1 cellular context compared by ENCODE assay signal in the genomic region with DNA sequence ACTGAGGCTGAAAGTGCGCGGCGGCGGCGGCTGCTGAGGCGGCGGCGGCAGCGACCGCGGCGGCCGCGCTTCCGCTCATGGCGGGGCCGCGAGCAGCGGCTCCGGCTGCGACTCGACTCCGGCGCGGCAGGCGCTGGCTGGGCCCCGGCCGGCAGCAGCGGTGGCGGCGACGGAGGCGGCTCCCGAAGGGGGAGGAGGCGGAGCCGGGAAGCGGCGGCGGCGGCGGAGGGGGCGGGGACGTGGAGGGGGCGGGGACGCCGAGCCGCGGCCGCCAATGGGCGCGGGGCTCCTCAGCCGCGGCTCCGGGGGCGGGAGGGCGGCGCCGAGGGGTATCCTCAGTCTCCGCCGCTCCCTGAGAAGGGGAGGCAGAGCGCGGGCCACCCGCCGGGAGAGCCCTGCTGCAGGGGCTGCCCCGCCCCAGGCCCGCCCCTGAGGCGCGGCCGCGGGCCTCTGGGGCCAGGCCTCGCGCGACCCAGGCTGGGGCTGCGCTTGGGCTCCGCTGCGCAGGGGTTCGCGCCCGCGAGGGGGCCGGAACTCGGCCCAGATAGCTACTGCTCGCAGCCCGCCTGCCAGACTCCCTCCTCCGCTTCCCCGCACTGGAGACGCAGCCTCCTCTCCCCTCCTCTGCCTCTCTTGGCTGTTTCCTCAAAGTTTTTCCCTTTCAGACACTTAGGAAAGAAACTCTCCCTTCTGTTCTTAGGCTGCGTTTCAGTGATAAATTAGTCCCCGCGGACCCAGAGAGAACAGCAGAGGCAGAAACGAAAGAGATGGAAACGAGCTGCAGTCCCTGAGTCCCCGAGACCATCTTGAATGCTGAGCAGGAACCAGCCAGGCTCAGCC.
TF ChIP-seq lines count a peak whose summit lies in the region.

No MANE protein-coding gene starts in this region.

TF ChIP-seq in K562, 482 proteins besides CTCF, POLR2A, EP300 and RAD21 (continued from another document and continues in another):
- TF ChIP-seq, protein P1, sequence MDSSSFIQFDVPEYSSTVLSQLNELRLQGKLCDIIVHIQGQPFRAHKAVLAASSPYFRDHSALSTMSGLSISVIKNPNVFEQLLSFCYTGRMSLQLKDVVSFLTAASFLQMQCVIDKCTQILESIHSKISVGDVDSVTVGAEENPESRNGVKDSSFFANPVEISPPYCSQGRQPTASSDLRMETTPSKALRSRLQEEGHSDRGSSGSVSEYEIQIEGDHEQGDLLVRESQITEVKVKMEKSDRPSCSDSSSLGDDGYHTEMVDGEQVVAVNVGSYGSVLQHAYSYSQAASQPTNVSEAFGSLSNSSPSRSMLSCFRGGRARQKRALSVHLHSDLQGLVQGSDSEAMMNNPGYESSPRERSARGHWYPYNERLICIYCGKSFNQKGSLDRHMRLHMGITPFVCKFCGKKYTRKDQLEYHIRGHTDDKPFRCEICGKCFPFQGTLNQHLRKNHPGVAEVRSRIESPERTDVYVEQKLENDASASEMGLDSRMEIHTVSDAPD (CRISPR knock-in tag; IDR thresholded peaks at IDR 0.05) = no peak
- TF ChIP-seq ZNF717 (CRISPR knock-in tag; IDR thresholded peaks at IDR 0.05) = no peak
- TF ChIP-seq, protein P2, sequence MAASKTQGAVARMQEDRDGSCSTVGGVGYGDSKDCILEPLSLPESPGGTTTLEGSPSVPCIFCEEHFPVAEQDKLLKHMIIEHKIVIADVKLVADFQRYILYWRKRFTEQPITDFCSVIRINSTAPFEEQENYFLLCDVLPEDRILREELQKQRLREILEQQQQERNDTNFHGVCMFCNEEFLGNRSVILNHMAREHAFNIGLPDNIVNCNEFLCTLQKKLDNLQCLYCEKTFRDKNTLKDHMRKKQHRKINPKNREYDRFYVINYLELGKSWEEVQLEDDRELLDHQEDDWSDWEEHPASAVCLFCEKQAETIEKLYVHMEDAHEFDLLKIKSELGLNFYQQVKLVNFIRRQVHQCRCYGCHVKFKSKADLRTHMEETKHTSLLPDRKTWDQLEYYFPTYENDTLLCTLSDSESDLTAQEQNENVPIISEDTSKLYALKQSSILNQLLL (CRISPR knock-in tag; IDR thresholded peaks at IDR 0.05; ENCODE audit: borderline replicate concordance) = no peak
- no peak for TF ChIP-seq SMARCB1 (IDR thresholded peaks at IDR 0.05; ENCODE audit: insufficient read length, low read depth)
- TF ChIP-seq, protein P3, sequence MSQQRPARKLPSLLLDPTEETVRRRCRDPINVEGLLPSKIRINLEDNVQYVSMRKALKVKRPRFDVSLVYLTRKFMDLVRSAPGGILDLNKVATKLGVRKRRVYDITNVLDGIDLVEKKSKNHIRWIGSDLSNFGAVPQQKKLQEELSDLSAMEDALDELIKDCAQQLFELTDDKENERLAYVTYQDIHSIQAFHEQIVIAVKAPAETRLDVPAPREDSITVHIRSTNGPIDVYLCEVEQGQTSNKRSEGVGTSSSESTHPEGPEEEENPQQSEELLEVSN (IDR thresholded peaks at IDR 0.05; ENCODE audit: borderline replicate concordance in 1 of 2, extremely low read depth in 1 of 2, insufficient read depth in 1 of 2, insufficient read length in 1 of 2, low read depth in 1 of 2, low read length in 1 of 2, poor library complexity in 1 of 2, severe bottlenecking in 1 of 2) = peak; percentile 18 to 62
- TF ChIP-seq, protein P4, sequence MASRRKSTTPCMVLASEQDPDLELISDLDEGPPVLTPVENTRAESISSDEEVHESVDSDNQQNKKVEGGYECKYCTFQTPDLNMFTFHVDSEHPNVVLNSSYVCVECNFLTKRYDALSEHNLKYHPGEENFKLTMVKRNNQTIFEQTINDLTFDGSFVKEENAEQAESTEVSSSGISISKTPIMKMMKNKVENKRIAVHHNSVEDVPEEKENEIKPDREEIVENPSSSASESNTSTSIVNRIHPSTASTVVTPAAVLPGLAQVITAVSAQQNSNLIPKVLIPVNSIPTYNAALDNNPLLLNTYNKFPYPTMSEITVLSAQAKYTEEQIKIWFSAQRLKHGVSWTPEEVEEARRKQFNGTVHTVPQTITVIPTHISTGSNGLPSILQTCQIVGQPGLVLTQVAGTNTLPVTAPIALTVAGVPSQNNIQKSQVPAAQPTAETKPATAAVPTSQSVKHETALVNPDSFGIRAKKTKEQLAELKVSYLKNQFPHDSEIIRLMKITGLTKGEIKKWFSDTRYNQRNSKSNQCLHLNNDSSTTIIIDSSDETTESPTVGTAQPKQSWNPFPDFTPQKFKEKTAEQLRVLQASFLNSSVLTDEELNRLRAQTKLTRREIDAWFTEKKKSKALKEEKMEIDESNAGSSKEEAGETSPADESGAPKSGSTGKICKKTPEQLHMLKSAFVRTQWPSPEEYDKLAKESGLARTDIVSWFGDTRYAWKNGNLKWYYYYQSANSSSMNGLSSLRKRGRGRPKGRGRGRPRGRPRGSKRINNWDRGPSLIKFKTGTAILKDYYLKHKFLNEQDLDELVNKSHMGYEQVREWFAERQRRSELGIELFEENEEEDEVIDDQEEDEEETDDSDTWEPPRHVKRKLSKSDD (conservative IDR thresholded peaks at IDR 0.05; ENCODE audit: low read length) = no peak
- peak; percentile 43; the same call in 1 of the 2 replicates for TF ChIP-seq SOX6 (IDR thresholded peaks at IDR 0.05)
- no peak for TF ChIP-seq RBM14 (IDR thresholded peaks at IDR 0.05; ENCODE audit: borderline replicate concordance, insufficient read depth, low read depth, low read length)
- no peak for TF ChIP-seq XRCC3 (IDR thresholded peaks at IDR 0.05)
- no peak for TF ChIP-seq ZNF384 (IDR thresholded peaks at IDR 0.05; ENCODE audit: low read depth, low read length)
- TF ChIP-seq, protein P5, sequence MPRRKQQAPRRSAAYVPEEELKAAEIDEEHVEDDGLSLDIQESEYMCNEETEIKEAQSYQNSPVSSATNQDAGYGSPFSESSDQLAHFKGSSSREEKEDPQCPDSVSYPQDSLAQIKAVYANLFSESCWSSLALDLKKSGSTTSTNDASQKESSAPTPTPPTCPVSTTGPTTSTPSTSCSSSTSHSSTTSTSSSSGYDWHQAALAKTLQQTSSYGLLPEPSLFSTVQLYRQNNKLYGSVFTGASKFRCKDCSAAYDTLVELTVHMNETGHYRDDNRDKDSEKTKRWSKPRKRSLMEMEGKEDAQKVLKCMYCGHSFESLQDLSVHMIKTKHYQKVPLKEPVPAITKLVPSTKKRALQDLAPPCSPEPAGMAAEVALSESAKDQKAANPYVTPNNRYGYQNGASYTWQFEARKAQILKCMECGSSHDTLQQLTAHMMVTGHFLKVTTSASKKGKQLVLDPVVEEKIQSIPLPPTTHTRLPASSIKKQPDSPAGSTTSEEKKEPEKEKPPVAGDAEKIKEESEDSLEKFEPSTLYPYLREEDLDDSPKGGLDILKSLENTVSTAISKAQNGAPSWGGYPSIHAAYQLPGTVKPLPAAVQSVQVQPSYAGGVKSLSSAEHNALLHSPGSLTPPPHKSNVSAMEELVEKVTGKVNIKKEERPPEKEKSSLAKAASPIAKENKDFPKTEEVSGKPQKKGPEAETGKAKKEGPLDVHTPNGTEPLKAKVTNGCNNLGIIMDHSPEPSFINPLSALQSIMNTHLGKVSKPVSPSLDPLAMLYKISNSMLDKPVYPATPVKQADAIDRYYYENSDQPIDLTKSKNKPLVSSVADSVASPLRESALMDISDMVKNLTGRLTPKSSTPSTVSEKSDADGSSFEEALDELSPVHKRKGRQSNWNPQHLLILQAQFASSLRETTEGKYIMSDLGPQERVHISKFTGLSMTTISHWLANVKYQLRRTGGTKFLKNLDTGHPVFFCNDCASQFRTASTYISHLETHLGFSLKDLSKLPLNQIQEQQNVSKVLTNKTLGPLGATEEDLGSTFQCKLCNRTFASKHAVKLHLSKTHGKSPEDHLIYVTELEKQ (CRISPR knock-in tag; IDR thresholded peaks at IDR 0.05) = no peak
- TF ChIP-seq ZNF253 (CRISPR knock-in tag; conservative IDR thresholded peaks at IDR 0.05) = no peak
- TF ChIP-seq, protein P6, sequence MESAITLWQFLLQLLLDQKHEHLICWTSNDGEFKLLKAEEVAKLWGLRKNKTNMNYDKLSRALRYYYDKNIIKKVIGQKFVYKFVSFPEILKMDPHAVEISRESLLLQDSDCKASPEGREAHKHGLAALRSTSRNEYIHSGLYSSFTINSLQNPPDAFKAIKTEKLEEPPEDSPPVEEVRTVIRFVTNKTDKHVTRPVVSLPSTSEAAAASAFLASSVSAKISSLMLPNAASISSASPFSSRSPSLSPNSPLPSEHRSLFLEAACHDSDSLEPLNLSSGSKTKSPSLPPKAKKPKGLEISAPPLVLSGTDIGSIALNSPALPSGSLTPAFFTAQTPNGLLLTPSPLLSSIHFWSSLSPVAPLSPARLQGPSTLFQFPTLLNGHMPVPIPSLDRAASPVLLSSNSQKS (CRISPR knock-in tag; IDR thresholded peaks at IDR 0.05) = no peak
- TF ChIP-seq ZNF695 (CRISPR knock-in tag; IDR thresholded peaks at IDR 0.05) = no peak
- no peak for TF ChIP-seq ZNF696 (CRISPR knock-in tag; conservative IDR thresholded peaks at IDR 0.05)
- TF ChIP-seq MEF2D (tag; conservative IDR thresholded peaks at IDR 0.05; ENCODE audit: low read depth) = no peak
- no peak for TF ChIP-seq CBX1 (IDR thresholded peaks at IDR 0.05; ENCODE audit: low read depth)
- TF ChIP-seq, protein P7, sequence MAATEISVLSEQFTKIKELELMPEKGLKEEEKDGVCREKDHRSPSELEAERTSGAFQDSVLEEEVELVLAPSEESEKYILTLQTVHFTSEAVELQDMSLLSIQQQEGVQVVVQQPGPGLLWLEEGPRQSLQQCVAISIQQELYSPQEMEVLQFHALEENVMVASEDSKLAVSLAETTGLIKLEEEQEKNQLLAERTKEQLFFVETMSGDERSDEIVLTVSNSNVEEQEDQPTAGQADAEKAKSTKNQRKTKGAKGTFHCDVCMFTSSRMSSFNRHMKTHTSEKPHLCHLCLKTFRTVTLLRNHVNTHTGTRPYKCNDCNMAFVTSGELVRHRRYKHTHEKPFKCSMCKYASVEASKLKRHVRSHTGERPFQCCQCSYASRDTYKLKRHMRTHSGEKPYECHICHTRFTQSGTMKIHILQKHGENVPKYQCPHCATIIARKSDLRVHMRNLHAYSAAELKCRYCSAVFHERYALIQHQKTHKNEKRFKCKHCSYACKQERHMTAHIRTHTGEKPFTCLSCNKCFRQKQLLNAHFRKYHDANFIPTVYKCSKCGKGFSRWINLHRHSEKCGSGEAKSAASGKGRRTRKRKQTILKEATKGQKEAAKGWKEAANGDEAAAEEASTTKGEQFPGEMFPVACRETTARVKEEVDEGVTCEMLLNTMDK (IDR thresholded peaks at IDR 0.05; ENCODE audit: borderline replicate concordance, insufficient read depth, low read depth, low read length, poor library complexity, severe bottlenecking) = peak; percentile 26
- no peak for TF ChIP-seq ZNF644 (tag; IDR thresholded peaks at IDR 0.05; ENCODE audit: low read depth)
- no peak for TF ChIP-seq NBN (IDR thresholded peaks at IDR 0.05; ENCODE audit: low read depth)
- TF ChIP-seq, protein P8, sequence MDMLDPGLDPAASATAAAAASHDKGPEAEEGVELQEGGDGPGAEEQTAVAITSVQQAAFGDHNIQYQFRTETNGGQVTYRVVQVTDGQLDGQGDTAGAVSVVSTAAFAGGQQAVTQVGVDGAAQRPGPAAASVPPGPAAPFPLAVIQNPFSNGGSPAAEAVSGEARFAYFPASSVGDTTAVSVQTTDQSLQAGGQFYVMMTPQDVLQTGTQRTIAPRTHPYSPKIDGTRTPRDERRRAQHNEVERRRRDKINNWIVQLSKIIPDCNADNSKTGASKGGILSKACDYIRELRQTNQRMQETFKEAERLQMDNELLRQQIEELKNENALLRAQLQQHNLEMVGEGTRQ (CRISPR knock-in tag; IDR thresholded peaks at IDR 0.05) = no peak
- TF ChIP-seq GTF2A2 (tag; IDR thresholded peaks at IDR 0.05) = no peak
- TF ChIP-seq, protein P9, sequence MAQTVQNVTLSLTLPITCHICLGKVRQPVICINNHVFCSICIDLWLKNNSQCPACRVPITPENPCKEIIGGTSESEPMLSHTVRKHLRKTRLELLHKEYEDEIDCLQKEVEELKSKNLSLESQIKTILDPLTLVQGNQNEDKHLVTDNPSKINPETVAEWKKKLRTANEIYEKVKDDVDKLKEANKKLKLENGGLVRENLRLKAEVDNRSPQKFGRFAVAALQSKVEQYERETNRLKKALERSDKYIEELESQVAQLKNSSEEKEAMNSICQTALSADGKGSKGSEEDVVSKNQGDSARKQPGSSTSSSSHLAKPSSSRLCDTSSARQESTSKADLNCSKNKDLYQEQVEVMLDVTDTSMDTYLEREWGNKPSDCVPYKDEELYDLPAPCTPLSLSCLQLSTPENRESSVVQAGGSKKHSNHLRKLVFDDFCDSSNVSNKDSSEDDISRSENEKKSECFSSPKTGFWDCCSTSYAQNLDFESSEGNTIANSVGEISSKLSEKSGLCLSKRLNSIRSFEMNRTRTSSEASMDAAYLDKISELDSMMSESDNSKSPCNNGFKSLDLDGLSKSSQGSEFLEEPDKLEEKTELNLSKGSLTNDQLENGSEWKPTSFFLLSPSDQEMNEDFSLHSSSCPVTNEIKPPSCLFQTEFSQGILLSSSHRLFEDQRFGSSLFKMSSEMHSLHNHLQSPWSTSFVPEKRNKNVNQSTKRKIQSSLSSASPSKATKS (CRISPR knock-in tag; IDR thresholded peaks at IDR 0.05) = no peak
- TF ChIP-seq BRD9 (IDR thresholded peaks at IDR 0.05; ENCODE audit: low read depth, partially characterized antibody) = peak; percentile 53
- 0 out of 2 replicates have a peak, but pooled peaks have one; percentile 3 for TF ChIP-seq CBFA2T3 (IDR thresholded peaks at IDR 0.05)
- TF ChIP-seq, protein P10, sequence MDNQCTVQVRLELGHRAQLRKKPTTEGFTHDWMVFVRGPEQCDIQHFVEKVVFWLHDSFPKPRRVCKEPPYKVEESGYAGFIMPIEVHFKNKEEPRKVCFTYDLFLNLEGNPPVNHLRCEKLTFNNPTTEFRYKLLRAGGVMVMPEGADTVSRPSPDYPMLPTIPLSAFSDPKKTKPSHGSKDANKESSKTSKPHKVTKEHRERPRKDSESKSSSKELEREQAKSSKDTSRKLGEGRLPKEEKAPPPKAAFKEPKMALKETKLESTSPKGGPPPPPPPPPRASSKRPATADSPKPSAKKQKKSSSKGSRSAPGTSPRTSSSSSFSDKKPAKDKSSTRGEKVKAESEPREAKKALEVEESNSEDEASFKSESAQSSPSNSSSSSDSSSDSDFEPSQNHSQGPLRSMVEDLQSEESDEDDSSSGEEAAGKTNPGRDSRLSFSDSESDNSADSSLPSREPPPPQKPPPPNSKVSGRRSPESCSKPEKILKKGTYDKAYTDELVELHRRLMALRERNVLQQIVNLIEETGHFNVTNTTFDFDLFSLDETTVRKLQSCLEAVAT (IDR thresholded peaks at IDR 0.05) = 0 out of 4 replicates have a peak, but pooled peaks of 1 of the 2 experiments have one; percentile 25
- TF ChIP-seq, protein P11, sequence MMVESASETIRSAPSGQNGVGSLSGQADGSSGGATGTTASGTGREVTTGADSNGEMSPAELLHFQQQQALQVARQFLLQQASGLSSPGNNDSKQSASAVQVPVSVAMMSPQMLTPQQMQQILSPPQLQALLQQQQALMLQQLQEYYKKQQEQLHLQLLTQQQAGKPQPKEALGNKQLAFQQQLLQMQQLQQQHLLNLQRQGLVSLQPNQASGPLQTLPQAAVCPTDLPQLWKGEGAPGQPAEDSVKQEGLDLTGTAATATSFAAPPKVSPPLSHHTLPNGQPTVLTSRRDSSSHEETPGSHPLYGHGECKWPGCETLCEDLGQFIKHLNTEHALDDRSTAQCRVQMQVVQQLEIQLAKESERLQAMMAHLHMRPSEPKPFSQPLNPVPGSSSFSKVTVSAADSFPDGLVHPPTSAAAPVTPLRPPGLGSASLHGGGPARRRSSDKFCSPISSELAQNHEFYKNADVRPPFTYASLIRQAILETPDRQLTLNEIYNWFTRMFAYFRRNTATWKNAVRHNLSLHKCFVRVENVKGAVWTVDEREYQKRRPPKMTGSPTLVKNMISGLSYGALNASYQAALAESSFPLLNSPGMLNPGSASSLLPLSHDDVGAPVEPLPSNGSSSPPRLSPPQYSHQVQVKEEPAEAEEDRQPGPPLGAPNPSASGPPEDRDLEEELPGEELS (CRISPR knock-in tag; IDR thresholded peaks at IDR 0.05; ENCODE audit: borderline replicate concordance) = no peak
